In the genomic region with DNA sequence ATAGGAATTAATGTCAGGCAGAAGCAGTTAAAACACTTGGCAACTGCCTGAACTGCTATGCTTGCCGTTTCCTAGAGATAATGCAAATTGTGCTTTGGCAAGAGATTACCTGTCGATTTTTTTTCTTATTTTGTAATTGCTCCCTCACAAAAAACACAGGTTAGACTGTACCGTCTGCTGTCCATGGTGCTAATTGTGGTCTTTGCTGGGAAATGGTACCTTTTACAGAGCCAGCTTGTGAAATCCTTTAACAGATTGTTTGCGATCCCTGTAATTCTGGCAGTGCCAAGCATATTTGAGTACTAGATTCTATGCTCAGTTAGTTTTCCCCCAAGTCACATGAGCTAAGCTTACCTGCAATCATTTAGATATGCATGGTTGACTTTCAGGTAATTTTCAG, we compare ENCODE assay signal across 13 cellular contexts.
DNase-seq lines count a peak whose midpoint lies in the region; ATAC-seq and TF ChIP-seq lines count a peak whose summit lies in the region.
"Had no signal": no experiment of that assay in that cellular context is flagged by ENCODE, and none has a peak within 500 bp of the region (broad histone marks: within the 10 kb centered on the region; RNA-seq: fewer than 3 reads in every experiment).

No MANE protein-coding gene starts in this region.

- H3K4me3 ChIP-seq in LNCaP clone FGC (ENCODE audit: low read depth, low read length), result no peak overlapping the region
- no peak overlapping the region for H3K4me3 ChIP-seq in RWPE2 (ENCODE audit: severe bottlenecking)
- H3K4me3 ChIP-seq: Peyer's patch had no signal

- H3K9me3 Mint-ChIP-seq in mesothelial cell of epicardium, result no peaks in the 10 kb centered on the region

- ATAC-seq in RWPE2 (ENCODE audit: low read depth) (0 out of 3 replicates have a peak, but pooled peaks have one; percentile 31), GM21528 (IDR thresholded peaks at IDR 0.05; ENCODE audit: low FRiP score, unreplicated experiment) (no peak)
- ATAC-seq: left ventricle myocardium superior had no signal

- POLR2A ChIA-PET in HEK293T (lab: Yijun Ruan, JAX), result no interaction called here

- no peaks in the 10 kb centered on the region for H3K4me1 ChIP-seq in RWPE2 (ENCODE audit: insufficient read depth, poor library complexity, severe bottlenecking)
- H3K4me1 ChIP-seq: Peyer's patch had no signal

- no peaks in the 10 kb centered on the region for H3K27me3 Mint-ChIP-seq in mesothelial cell of epicardium (ENCODE audit: low read depth)
- H3K27me3 Mint-ChIP-seq: activated naive CD4-positive, alpha-beta T cell treated with anti-CD3 and anti-CD28 coated beads, Interleukin-2, amount 10 ng/mL, durations not matched to agents 7 days and 5 days had no signal

- no peak overlapping the region for H3K27ac ChIP-seq in RWPE2 (ENCODE audit: poor library complexity, severe bottlenecking)
- H3K27ac ChIP-seq: Peyer's patch had no signal

- peak; percentile 6 for DNase-seq in H4 (ENCODE audit: low spot score)
- DNase-seq in LNCaP clone FGC (ENCODE audit: low read depth), result peak; percentile 58
- no peak for DNase-seq in RWPE2 (ENCODE audit: low spot score)
- DNase-seq in left kidney (ENCODE audit: low read depth, low spot score), result peak; percentile 79
- DNase-seq in HEK293T (ENCODE audit: extremely low spot score), result no peak
- no peak for DNase-seq in mesothelial cell of epicardium (ENCODE audit: low spot score in 2 of 2, unreplicated experiment in 2 of 2)
- DNase-seq: activated naive CD4-positive, alpha-beta T cell treated with anti-CD3 and anti-CD28 coated beads, Interleukin-2, amount 10 ng/mL, durations not matched to agents 7 days and 5 days; left ventricle myocardium superior; NCI-H2171 treated with DMSO at 0.1 percent for 48 hours; Peyer's patch; small intestine had no signal

- H3K27ac Mint-ChIP-seq in mesothelial cell of epicardium, result no peak overlapping the region
- H3K27ac Mint-ChIP-seq: activated naive CD4-positive, alpha-beta T cell treated with anti-CD3 and anti-CD28 coated beads, Interleukin-2, amount 10 ng/mL, durations not matched to agents 7 days and 5 days; CD14-positive monocyte had no signal

- H3K4me1 Mint-ChIP-seq in mesothelial cell of epicardium, result no peaks in the 10 kb centered on the region
- H3K4me1 Mint-ChIP-seq: activated naive CD4-positive, alpha-beta T cell treated with anti-CD3 and anti-CD28 coated beads, Interleukin-2, amount 10 ng/mL, durations not matched to agents 7 days and 5 days; CD14-positive monocyte had no signal

- H3K27me3 ChIP-seq in RWPE2 (ENCODE audit: insufficient read depth, poor library complexity, severe bottlenecking), result no peaks in the 10 kb centered on the region
- H3K27me3 ChIP-seq: Peyer's patch had no signal

- TF ChIP-seq CTCF in LNCaP clone FGC (IDR thresholded peaks at IDR 0.05; ENCODE audit: control insufficient read depth, extremely low read depth, insufficient read depth), result no peak
- no peak for TF ChIP-seq CTCF in RWPE2 (IDR thresholded peaks at IDR 0.05; ENCODE audit: poor library complexity, severe bottlenecking)
- no peak for TF ChIP-seq CTCF in mesothelial cell of epicardium (IDR thresholded peaks at IDR 0.05; ENCODE audit: unreplicated experiment)

- CTCF ChIA-PET in HEK293T (lab: Yijun Ruan, JAX), result no interaction called here

- H3K36me3 ChIP-seq in RWPE2 (ENCODE audit: low read depth), result no peaks in the 10 kb centered on the region
- H3K36me3 ChIP-seq: Peyer's patch had no signal

- H3K9me3 ChIP-seq in RWPE2 (ENCODE audit: severe bottlenecking), result no peaks in the 10 kb centered on the region
- H3K9me3 ChIP-seq: Peyer's patch had no signal

- no peak overlapping the region for H3K4me3 Mint-ChIP-seq in mesothelial cell of epicardium
- H3K4me3 Mint-ChIP-seq: activated naive CD4-positive, alpha-beta T cell treated with anti-CD3 and anti-CD28 coated beads, Interleukin-2, amount 10 ng/mL, durations not matched to agents 7 days and 5 days; CD14-positive monocyte had no signal

- no peaks in the 10 kb centered on the region for H3K36me3 Mint-ChIP-seq in mesothelial cell of epicardium
- H3K36me3 Mint-ChIP-seq: activated naive CD4-positive, alpha-beta T cell treated with anti-CD3 and anti-CD28 coated beads, Interleukin-2, amount 10 ng/mL, durations not matched to agents 7 days and 5 days; CD14-positive monocyte had no signal

TF ChIP-seq in HEK293T, 16 proteins besides CTCF, POLR2A, EP300 and RAD21:
- TF ChIP-seq, protein P1, sequence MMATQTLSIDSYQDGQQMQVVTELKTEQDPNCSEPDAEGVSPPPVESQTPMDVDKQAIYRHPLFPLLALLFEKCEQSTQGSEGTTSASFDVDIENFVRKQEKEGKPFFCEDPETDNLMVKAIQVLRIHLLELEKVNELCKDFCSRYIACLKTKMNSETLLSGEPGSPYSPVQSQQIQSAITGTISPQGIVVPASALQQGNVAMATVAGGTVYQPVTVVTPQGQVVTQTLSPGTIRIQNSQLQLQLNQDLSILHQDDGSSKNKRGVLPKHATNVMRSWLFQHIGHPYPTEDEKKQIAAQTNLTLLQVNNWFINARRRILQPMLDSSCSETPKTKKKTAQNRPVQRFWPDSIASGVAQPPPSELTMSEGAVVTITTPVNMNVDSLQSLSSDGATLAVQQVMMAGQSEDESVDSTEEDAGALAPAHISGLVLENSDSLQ (IDR thresholded peaks at IDR 0.05), result no peak
- TF ChIP-seq HDGF (IDR thresholded peaks at IDR 0.05; ENCODE audit: borderline replicate concordance), result no peak
- TF ChIP-seq L3MBTL2 (conservative IDR thresholded peaks at IDR 0.05), result no peak
- TF ChIP-seq ARNT (IDR thresholded peaks at IDR 0.05), result no peak

Comparison
In these comparisons a context has a peak if more than half of its experiments do, and no peak if none do; other contexts are left out.
1. DNase-seq: peak in H4 (single experiment), LNCaP clone FGC (single experiment) and left kidney (single experiment); none in RWPE2 (single experiment), HEK293T (single experiment) and mesothelial cell of epicardium (0 of 2).